1 cellular context compared by ENCODE assay signal in genomic region chr9:121299467-121300282, GRCh38.
TF ChIP-seq lines count a peak whose summit lies in the region.

No MANE protein-coding gene starts in this region.

TF ChIP-seq in HepG2, 621 proteins besides CTCF, POLR2A, EP300 and RAD21 (continued from another document and continues in another):
- TF ChIP-seq HMGXB3 (CRISPR knock-in tag; IDR thresholded peaks at IDR 0.05; ENCODE audit: borderline replicate concordance) = no peak
- no peak for TF ChIP-seq ZBTB2 (CRISPR knock-in tag; IDR thresholded peaks at IDR 0.05; ENCODE audit: low read depth)
- 0 out of 2 replicates have a peak, but pooled peaks have one; percentile 9 for TF ChIP-seq ZNF281 (CRISPR knock-in tag; IDR thresholded peaks at IDR 0.05; ENCODE audit: borderline replicate concordance)
- TF ChIP-seq NCOA1 (CRISPR knock-in tag; IDR thresholded peaks at IDR 0.05) = no peak; the same call in 1 of the 2 replicates
- TF ChIP-seq YEATS2 (CRISPR knock-in tag; IDR thresholded peaks at IDR 0.05; ENCODE audit: borderline replicate concordance) = no peak
- no peak for TF ChIP-seq SNRNP70 (IDR thresholded peaks at IDR 0.05; ENCODE audit: low read depth, low read length)
- peak; percentile 23; the same call in 1 of the 2 replicates for TF ChIP-seq ESRRA (CRISPR knock-in tag; IDR thresholded peaks at IDR 0.05; ENCODE audit: low read depth)
- TF ChIP-seq DMAP1 (CRISPR knock-in tag; IDR thresholded peaks at IDR 0.05) = 0 out of 2 replicates have a peak, but pooled peaks have one; percentile 3
- TF ChIP-seq RBM39 (IDR thresholded peaks at IDR 0.05; ENCODE audit: low read depth, low read length, poor library complexity, severe bottlenecking) = peak; percentile 84
- no peak for TF ChIP-seq KLF15 (CRISPR knock-in tag; IDR thresholded peaks at IDR 0.05; ENCODE audit: borderline replicate concordance)
- TF ChIP-seq ATF4 (CRISPR knock-in tag; IDR thresholded peaks at IDR 0.05) = no peak
- TF ChIP-seq TMF1 (CRISPR knock-in tag; IDR thresholded peaks at IDR 0.05; ENCODE audit: low read depth) = no peak
- peak; percentile 24; the same call in 1 of the 2 replicates for TF ChIP-seq PITX1 (CRISPR knock-in tag; IDR thresholded peaks at IDR 0.05)
- no peak for TF ChIP-seq CSRNP2 (CRISPR knock-in tag; conservative IDR thresholded peaks at IDR 0.05; ENCODE audit: low read depth)
- peak; percentile 73; the same call in 1 of the 2 replicates for TF ChIP-seq ZBTB10 (CRISPR knock-in tag; IDR thresholded peaks at IDR 0.05; ENCODE audit: borderline replicate concordance)
- TF ChIP-seq ZNF205 (CRISPR knock-in tag; IDR thresholded peaks at IDR 0.05) = no peak
- TF ChIP-seq LRRFIP1 (CRISPR knock-in tag; conservative IDR thresholded peaks at IDR 0.05) = no peak
- no peak for TF ChIP-seq MTA3 (CRISPR knock-in tag; IDR thresholded peaks at IDR 0.05)
- TF ChIP-seq BATF2 (CRISPR knock-in tag; IDR thresholded peaks at IDR 0.05) = no peak
- TF ChIP-seq HNRNPH1 (optimal IDR thresholded peaks at IDR 0.05; ENCODE audit: low read depth, low read length) = no peak
- TF ChIP-seq HNRNPUL1 (IDR thresholded peaks at IDR 0.05; ENCODE audit: low read depth, low read length) = 0 out of 2 replicates have a peak, but pooled peaks have one; percentile 37
- TF ChIP-seq ZNF12 (CRISPR knock-in tag; IDR thresholded peaks at IDR 0.05) = no peak
- TF ChIP-seq ZBTB44 (CRISPR knock-in tag; IDR thresholded peaks at IDR 0.05) = no peak
- TF ChIP-seq PAX8 (CRISPR knock-in tag; IDR thresholded peaks at IDR 0.05; ENCODE audit: borderline replicate concordance) = no peak
- TF ChIP-seq KDM6A (CRISPR knock-in tag; IDR thresholded peaks at IDR 0.05; ENCODE audit: low read depth) = no peak
- no peak for TF ChIP-seq IKZF4 (CRISPR knock-in tag; IDR thresholded peaks at IDR 0.05; ENCODE audit: borderline replicate concordance, low read depth, not compliant biosample characterization)
- TF ChIP-seq ZNF503 (CRISPR knock-in tag; IDR thresholded peaks at IDR 0.05) = 0 out of 2 replicates have a peak, but pooled peaks have one; percentile 40
- TF ChIP-seq ZNF460 (CRISPR knock-in tag; IDR thresholded peaks at IDR 0.05; ENCODE audit: borderline replicate concordance) = no peak
- TF ChIP-seq ZNF567 (CRISPR knock-in tag; IDR thresholded peaks at IDR 0.05; ENCODE audit: borderline replicate concordance) = no peak; the same call in 1 of the 2 replicates
- peak; percentile 95 for TF ChIP-seq DRAP1 (CRISPR knock-in tag; IDR thresholded peaks at IDR 0.05)
- TF ChIP-seq ZBTB1 (CRISPR knock-in tag; IDR thresholded peaks at IDR 0.05; ENCODE audit: borderline replicate concordance) = no peak
- TF ChIP-seq BCL6 (CRISPR knock-in tag; IDR thresholded peaks at IDR 0.05) = no peak
- no peak for TF ChIP-seq NFYB (CRISPR knock-in tag; IDR thresholded peaks at IDR 0.05)
- no peak for TF ChIP-seq NR2C2 (CRISPR knock-in tag; IDR thresholded peaks at IDR 0.05; ENCODE audit: borderline replicate concordance)
- TF ChIP-seq ZC3H4 (CRISPR knock-in tag; IDR thresholded peaks at IDR 0.05; ENCODE audit: borderline replicate concordance) = 0 out of 2 replicates have a peak, but pooled peaks have one; percentile 25
- TF ChIP-seq ZSCAN30 (CRISPR knock-in tag; IDR thresholded peaks at IDR 0.05) = no peak
